In genomic region chr12:57004651-57005050, GRCh38 we compare ENCODE assay signal across 1 cellular context.
TF ChIP-seq lines count a peak whose summit lies in the region.

No MANE protein-coding gene starts in this region.

TF ChIP-seq in HepG2, 621 proteins besides CTCF, POLR2A, EP300 and RAD21:
- TF ChIP-seq ZNF354B (CRISPR knock-in tag; IDR thresholded peaks at IDR 0.05) (no peak), ZNF496 (CRISPR knock-in tag; IDR thresholded peaks at IDR 0.05; ENCODE audit: insufficient replicate concordance) (no peak), GMEB2 (CRISPR knock-in tag; IDR thresholded peaks at IDR 0.05; ENCODE audit: low read depth) (no peak), NONO (IDR thresholded peaks at IDR 0.05) (no peak), NONO (CRISPR knock-in tag; conservative IDR thresholded peaks at IDR 0.05) (no peak), ZNF75D (CRISPR knock-in tag; IDR thresholded peaks at IDR 0.05; ENCODE audit: borderline replicate concordance) (no peak), FOSL1 (CRISPR knock-in tag; IDR thresholded peaks at IDR 0.05; ENCODE audit: borderline replicate concordance) (no peak)
